31 cellular contexts compared by ENCODE assay signal in the genomic region with DNA sequence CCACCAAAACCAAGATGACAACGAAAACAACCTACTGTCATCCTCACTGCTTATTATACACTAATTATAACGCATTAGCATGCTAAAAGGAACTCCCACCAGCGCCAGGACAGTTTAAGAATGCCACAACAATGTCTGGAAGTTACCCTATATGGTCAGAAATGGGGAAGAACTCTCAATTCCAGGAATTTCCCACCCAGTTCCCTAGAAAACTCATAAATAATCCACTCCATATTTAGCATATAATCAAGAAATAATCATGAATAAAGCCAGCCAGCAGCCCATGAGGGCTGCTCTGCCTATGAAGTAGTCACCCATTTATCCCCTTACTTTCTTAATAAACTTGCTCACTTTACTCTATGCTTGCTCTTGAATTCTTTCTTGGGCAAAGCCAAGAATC.
"Had no signal": no experiment of that assay in that cellular context is flagged by ENCODE, and none has a peak within 500 bp of the region (broad histone marks: within the 10 kb centered on the region; RNA-seq: fewer than 3 reads in every experiment).

No MANE protein-coding gene starts in this region.

- H3K27me3 ChIP-seq: adrenal gland, brain microvascular endothelial cell, right atrium auricular region, spleen, suprapubic skin, tibial artery, upper lobe of right lung had no signal

- H3K9me3 ChIP-seq: adrenal gland, right atrium auricular region, spleen, suprapubic skin, tibial artery, upper lobe of right lung had no signal

- FAIRE-seq: endometrium, kidney had no signal

- H3K9ac ChIP-seq: parathyroid adenoma had no signal

- DNase-seq: activated CD4-positive, alpha-beta memory T cell treated with anti-CD3 and anti-CD28 coated beads for 36 hours; activated CD4-positive, alpha-beta T cell treated with anti-CD3 and anti-CD28 coated beads, Interleukin-2, amount 10 ng/mL, durations not matched to agents 24 days and 14 days; activated CD4-positive, CD25-positive, alpha-beta regulatory T cell treated with anti-CD3 and anti-CD28 coated beads, Interleukin-2, amount 50 U/mL, for 72 hours; activated CD8-positive, alpha-beta memory T cell treated with anti-CD3 and anti-CD28 coated beads, Interleukin-2, amount 50 U/mL, for 4 hours; activated effector memory CD4-positive, alpha-beta T cell treated with anti-CD3 and anti-CD28 coated beads, Interleukin-2, amount 50 U/mL, for 16 hours; activated naive CD4-positive, alpha-beta T cell treated with anti-CD3 and anti-CD28 coated beads for 36 hours; activated naive CD8-positive, alpha-beta T cell treated with anti-CD3 and anti-CD28 coated beads for 36 hours; activated T-cell treated with anti-CD3 and anti-CD28 coated beads, Interleukin-2, amount 50 U/mL, for 1 hour; adrenal gland; aorta; brain microvascular endothelial cell; cortex of kidney; head of caudate nucleus; hippocampal formation; immature natural killer cell; kidney; left colon; mammary epithelial cell; midbrain; naive thymus-derived CD4-positive, alpha-beta T cell; nucleus accumbens; spleen; stimulated activated naive CD4-positive, alpha-beta T cell; T-helper 9 cell; tibial artery; upper lobe of right lung; WERI-Rb-1 had no signal

- H3K36me3 ChIP-seq: adrenal gland, brain microvascular endothelial cell, right atrium auricular region, spleen, suprapubic skin, upper lobe of right lung, WERI-Rb-1 had no signal

- H3K4me3 ChIP-seq: adrenal gland, right atrium auricular region, spleen, suprapubic skin, tibial artery, upper lobe of right lung had no signal

- H2AFZ ChIP-seq: parathyroid adenoma had no signal

- H3K27ac ChIP-seq: adrenal gland, brain microvascular endothelial cell, parathyroid adenoma, right atrium auricular region, spleen, suprapubic skin, tibial artery, upper lobe of right lung, WERI-Rb-1 had no signal

- ATAC-seq: left colon; naive thymus-derived CD4-positive, alpha-beta T cell; upper lobe of right lung had no signal

- H3K4me1 ChIP-seq: adrenal gland, parathyroid adenoma, right atrium auricular region, suprapubic skin, upper lobe of right lung had no signal
